ENCODE assay signal across 8 cellular contexts in the genomic region with DNA sequence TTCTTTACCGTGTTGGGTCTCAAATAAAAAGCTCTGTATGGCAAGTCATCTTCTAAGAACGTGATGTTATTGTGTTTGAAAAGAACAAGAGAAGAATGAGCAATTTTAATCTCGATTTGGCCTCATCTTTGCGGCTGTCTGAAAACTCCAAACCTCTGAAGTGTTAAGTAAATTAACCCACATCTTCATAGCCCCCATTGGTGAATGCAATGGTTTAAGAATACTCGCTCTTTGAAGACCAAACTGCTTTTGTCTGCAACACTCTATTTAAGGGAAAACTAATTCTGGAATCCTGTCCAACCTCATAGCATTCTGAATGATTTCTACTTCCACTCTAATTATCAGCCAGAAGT. TPM values are rescaled to one million over a fixed set of nuclear protein-coding genes. Genes with fewer than 3 reads are reported as not detected.
DNase-seq lines count a peak whose midpoint lies in the region; ATAC-seq, FAIRE-seq and TF ChIP-seq lines count a peak whose summit lies in the region.

No MANE protein-coding gene starts in this region.

- H3K4me1 ChIP-seq in naive thymus-derived CD4-positive, alpha-beta T cell (ENCODE audit: control insufficient read depth in 2 of 2, insufficient read depth in 2 of 2, low read length in 2 of 2) = no peaks in the 10 kb centered on the region

- no peaks in the 10 kb centered on the region for H3K27me3 ChIP-seq in naive thymus-derived CD4-positive, alpha-beta T cell (ENCODE audit: control insufficient read depth in 2 of 2, insufficient read depth in 2 of 2, low read length in 2 of 2)

- H3K27ac Mint-ChIP-seq in Calu3 (ENCODE audit: unreplicated experiment) = no peak overlapping the region
- H3K27ac Mint-ChIP-seq in naive thymus-derived CD4-positive, alpha-beta T cell = peak overlapping the region; percentile 39 to 91 (median 77)

- H3K4me3 ChIP-seq in astrocyte of the cerebellum (ENCODE audit: low read depth, low read length) = peak overlapping the region; percentile 37
- H3K4me3 ChIP-seq in naive thymus-derived CD4-positive, alpha-beta T cell (ENCODE audit: low read length) = peak overlapping the region; percentile 66

- ATAC-seq in HG02852 (IDR thresholded peaks at IDR 0.05; ENCODE audit: unreplicated experiment) = peak; percentile 9
- peak; percentile 17 for ATAC-seq in naive thymus-derived CD4-positive, alpha-beta T cell
- no peak for ATAC-seq in HG03378 (IDR thresholded peaks at IDR 0.05; ENCODE audit: unreplicated experiment)

- intact Hi-C loops in Calu3 (cut with micrococcal nuclease; ENCODE audit: unreplicated experiment) = no loop called here
- intact Hi-C loops in naive thymus-derived CD4-positive, alpha-beta T cell (cut with micrococcal nuclease) = loop anchor here (1.0 to 10.0 kb wide), 14 partner anchors 86 to 484 kb away; a partner anchor contains a TSS

- DNase-seq in Calu3 (no peak), astrocyte of the cerebellum (ENCODE audit: low read depth) (no peak), GM12891 (ENCODE audit: insufficient read length, low spot score) (no peak), NCI-H2227 treated with DMSO at 0.1 percent for 48 hours (lab: John Stamatoyannopoulos, UW) (no peak), inferior parietal cortex (ENCODE audit: extremely low spot score) (no peak)
- no peak for DNase-seq in naive thymus-derived CD4-positive, alpha-beta T cell

- BruUV-seq in Calu3 (replicated peaks; lab: Mats Ljungman, UMichigan) = no TSS peak

- TF ChIP-seq CTCF in Calu3 (IDR thresholded peaks at IDR 0.05; ENCODE audit: unreplicated experiment) (no peak), astrocyte of the cerebellum (IDR thresholded peaks at IDR 0.05; ENCODE audit: low read depth, low read length, missing control alignments) (no peak)

- in situ Hi-C loops in astrocyte of the cerebellum (cut with HindIII; ENCODE audit: low sequenced_read_pairs) = no loop called here

- no peaks in the 10 kb centered on the region for H3K9me3 ChIP-seq in naive thymus-derived CD4-positive, alpha-beta T cell (ENCODE audit: control insufficient read depth in 2 of 3, low read length in 3 of 3)

- FAIRE-seq in GM12891 (lab: Jason Lieb, UNC) = no peak

- peak overlapping the region; percentile 44 for H3K4me3 Mint-ChIP-seq in Calu3 (ENCODE audit: low read depth, unreplicated experiment)
- peak overlapping the region; percentile 70 to 96 (median 90) for H3K4me3 Mint-ChIP-seq in naive thymus-derived CD4-positive, alpha-beta T cell

- no peaks in the 10 kb centered on the region for H3K9me3 Mint-ChIP-seq in Calu3 (ENCODE audit: low read depth, unreplicated experiment)
- H3K9me3 Mint-ChIP-seq in naive thymus-derived CD4-positive, alpha-beta T cell = peaks cover 0 to 6% (median 0%) of the 10 kb centered on the region in 11 donors

- H3K27ac ChIP-seq in naive thymus-derived CD4-positive, alpha-beta T cell (ENCODE audit: low read depth, low read length) = no peak overlapping the region

- CTCF ChIA-PET in Calu3 (lab: Charles Lee) = interaction anchor here (0.6 to 0.7 kb wide), 2 partner anchors 17 to 452 kb away, joined by 3 to 9 read pairs; no protein-coding TSS in a partner anchor
- CTCF ChIA-PET in naive thymus-derived CD4-positive, alpha-beta T cell (lab: Charles Lee) = interaction anchor here (0.6 to 2.8 kb wide), 19 partner anchors 21 to 681 kb away, joined by 3 to 15 read pairs (median 5); a partner anchor contains a TSS

- POLR2A ChIA-PET in naive thymus-derived CD4-positive, alpha-beta T cell (lab: Charles Lee) = interaction anchor here (0.6 to 2.8 kb wide), 9 partner anchors 105 to 452 kb away, joined by 3 to 28 read pairs (median 3); a partner anchor contains a TSS

- no peaks in the 10 kb centered on the region for H3K36me3 Mint-ChIP-seq in Calu3 (ENCODE audit: insufficient read depth, unreplicated experiment)
- no peaks in the 10 kb centered on the region for H3K36me3 Mint-ChIP-seq in naive thymus-derived CD4-positive, alpha-beta T cell

- no peak for TF ChIP-seq POLR2A in GM12891 (IDR thresholded peaks at IDR 0.05; ENCODE audit: low read depth, low read length)

- H3K4me1 Mint-ChIP-seq in Calu3 (ENCODE audit: low read depth, unreplicated experiment) = no peaks in the 10 kb centered on the region
- H3K4me1 Mint-ChIP-seq in naive thymus-derived CD4-positive, alpha-beta T cell = peaks cover 0 to 14% (median 9%) of the 10 kb centered on the region in 7 donors

- H3K27me3 Mint-ChIP-seq in Calu3 (ENCODE audit: unreplicated experiment) = no peaks in the 10 kb centered on the region
- H3K27me3 Mint-ChIP-seq in naive thymus-derived CD4-positive, alpha-beta T cell = peaks cover 0 to 6% (median 0%) of the 10 kb centered on the region in 5 donors

- H3K36me3 ChIP-seq in naive thymus-derived CD4-positive, alpha-beta T cell (ENCODE audit: control insufficient read depth in 2 of 3, insufficient read depth in 3 of 3, low read length in 3 of 3) = no peaks in the 10 kb centered on the region

TF ChIP-seq in GM12891, 5 proteins besides CTCF, POLR2A, EP300 and RAD21:
- TF ChIP-seq POU2F2 (IDR thresholded peaks at IDR 0.05; ENCODE audit: low read depth, low read length) (no peak), POLR2AphosphoS5 (IDR thresholded peaks at IDR 0.05; ENCODE audit: low read depth, low read length) (no peak), PAX5 (IDR thresholded peaks at IDR 0.05; ENCODE audit: insufficient read depth, low read length, severe bottlenecking) (no peak), TAF1 (IDR thresholded peaks at IDR 0.05; ENCODE audit: low read depth, low read length) (no peak), SPI1 (IDR thresholded peaks at IDR 0.05; ENCODE audit: low read depth, low read length) (no peak)

RNA-seq across cellular contexts. Expression of a gene that starts 56.9 kb away (rescaled TPM):
- 5.2 and 8.0 TPM in 2 replicates for total RNA-seq in Calu3 (2022)
- not detected for total RNA-seq in naive thymus-derived CD4-positive, alpha-beta T cell
- polyA plus RNA-seq in naive thymus-derived CD4-positive, alpha-beta T cell = not detected
- polyA plus RNA-seq in GM12891 (2012; ENCODE audit: low read depth, missing spikeins) = 0.04 TPM
